In genomic region chr14:59482120-59482434, GRCh38 we compare ENCODE assay signal across 10 cellular contexts. TPM values are rescaled to one million over a fixed set of nuclear protein-coding genes. Genes with fewer than 3 reads are reported as not detected.
A peak's percentile ranks its signal among the peaks of the same experiment; 100 is the strongest.
DNase-seq lines count a peak whose midpoint lies in the region; ATAC-seq and TF ChIP-seq lines count a peak whose summit lies in the region.
"Had no signal": no experiment of that assay in that cellular context is flagged by ENCODE, and none has a peak within 500 bp of the region (broad histone marks: within the 10 kb centered on the region; RNA-seq: fewer than 3 reads in every experiment).

No MANE protein-coding gene starts in this region.

- no peaks in the 10 kb centered on the region for H3K9me3 ChIP-seq in stomach smooth muscle (ENCODE audit: control insufficient read depth in 2 of 2, low read length in 2 of 2)
- H3K9me3 ChIP-seq: prostate gland had no signal

- peaks cover 25% of the 10 kb centered on the region for H3K4me1 ChIP-seq in stomach smooth muscle (ENCODE audit: control insufficient read depth, insufficient read depth, low read length)
- H3K4me1 ChIP-seq: prostate gland had no signal

- POLR2A ChIA-PET in activated CD4-positive, alpha-beta T cell treated with anti-CD3 and anti-CD28 coated beads for 36 hours (lab: Charles Lee) = interaction anchor here (0.5 kb wide), 1 partner anchor 294 kb away, joined by 3 read pairs; no protein-coding TSS in a partner anchor
- POLR2A ChIA-PET in activated B cell treated with CpG ODN at 0.5 μM for 24 hours (lab: Charles Lee) = no interaction called here

- no peak overlapping the region for H3K27ac Mint-ChIP-seq in activated CD4-positive, alpha-beta T cell treated with anti-CD3 and anti-CD28 coated beads for 36 hours
- H3K27ac Mint-ChIP-seq in activated B cell treated with CpG ODN at 0.5 μM for 24 hours = peak overlapping the region; percentile 7

- CTCF ChIA-PET in activated CD4-positive, alpha-beta T cell treated with anti-CD3 and anti-CD28 coated beads for 36 hours (lab: Charles Lee) = no interaction called here
- CTCF ChIA-PET in activated B cell treated with CpG ODN at 0.5 μM for 24 hours (lab: Charles Lee) = interaction anchor here (1.5 kb wide), 1 partner anchor 95 kb away, joined by 4 read pairs; the partner anchor contains the start of gene CCDC175

- intact Hi-C loops in activated CD4-positive, alpha-beta T cell treated with anti-CD3 and anti-CD28 coated beads for 36 hours (cut with DNase I, micrococcal nuclease) = loop anchor here (5.0 kb wide), 2 partner anchors 610 to 1055 kb away; partner anchors contain the start of genes KIAA0586 (in 1 of the 2), PCNX4 (in 1 of the 2) and TIMM9 (in 1 of the 2)
- intact Hi-C loops in activated B cell treated with CpG ODN at 0.5 μM for 24 hours (cut with micrococcal nuclease) = loop anchor here (5.0 to 10.0 kb wide), 6 partner anchors 483 to 1273 kb away; partner anchors contain the start of genes DACT1, DHRS7 and PSMA3

- peaks cover 51% of the 10 kb centered on the region for H3K4me1 Mint-ChIP-seq in activated CD4-positive, alpha-beta T cell treated with anti-CD3 and anti-CD28 coated beads for 36 hours
- peaks cover 50% of the 10 kb centered on the region for H3K4me1 Mint-ChIP-seq in activated B cell treated with CpG ODN at 0.5 μM for 24 hours

- H3K36me3 Mint-ChIP-seq in activated CD4-positive, alpha-beta T cell treated with anti-CD3 and anti-CD28 coated beads for 36 hours (ENCODE audit: low read depth) = peaks cover 22% of the 10 kb centered on the region
- H3K36me3 Mint-ChIP-seq in activated B cell treated with CpG ODN at 0.5 μM for 24 hours (ENCODE audit: low read depth) = peaks cover 11% of the 10 kb centered on the region

- H3K9me3 Mint-ChIP-seq in activated CD4-positive, alpha-beta T cell treated with anti-CD3 and anti-CD28 coated beads for 36 hours (ENCODE audit: low read depth) = no peaks in the 10 kb centered on the region
- no peaks in the 10 kb centered on the region for H3K9me3 Mint-ChIP-seq in activated B cell treated with CpG ODN at 0.5 μM for 24 hours

- H3K36me3 ChIP-seq in stomach smooth muscle (ENCODE audit: control insufficient read depth in 2 of 2, insufficient read depth in 2 of 2, low read length in 2 of 2) = peaks cover 2 to 3% of the 10 kb centered on the region in 2 donors
- H3K36me3 ChIP-seq: prostate gland had no signal

- H3K27ac ChIP-seq in stomach smooth muscle (ENCODE audit: low read length) = peak overlapping the region; percentile 76

- DNase-seq in activated CD4-positive, alpha-beta T cell treated with anti-CD3 and anti-CD28 coated beads for 36 hours = no peak
- DNase-seq in activated CD4-positive, alpha-beta T cell treated with anti-CD3 and anti-CD28 coated beads, Interleukin-2, amount 50 U/mL, for 4 hours = no peak
- no peak for DNase-seq in activated B cell treated with CpG ODN at 0.5 μM for 24 hours
- DNase-seq in fibroblast of the aortic adventitia (ENCODE audit: low read depth) = no peak
- no peak for DNase-seq in OCI-M2 (lab: John Stamatoyannopoulos, UW; ENCODE audit: unreplicated experiment)
- DNase-seq in SK-N-DZ (ENCODE audit: low spot score) = no peak
- DNase-seq: activated gamma-delta T cell treated with Interleukin-2 at 50 U/mL for 16 hours had no signal

- TF ChIP-seq CTCF in activated B cell treated with CpG ODN at 0.5 μM for 24 hours (IDR thresholded peaks at IDR 0.05) (no peak), fibroblast of the aortic adventitia (IDR thresholded peaks at IDR 0.05; ENCODE audit: insufficient read depth, low read length) (no peak)

- H3K27me3 ChIP-seq in stomach smooth muscle (ENCODE audit: control insufficient read depth in 1 of 2, insufficient read depth in 2 of 2, low read length in 2 of 2) = no peaks in the 10 kb centered on the region

- peak overlapping the region; percentile 82 to 88 for H3K9ac ChIP-seq in stomach smooth muscle (ENCODE audit: low read length in 2 of 2)

- ATAC-seq in activated CD4-positive, alpha-beta T cell treated with anti-CD3 and anti-CD28 coated beads for 36 hours = no peak
- ATAC-seq in activated B cell treated with CpG ODN at 0.5 μM for 24 hours (ENCODE audit: low read depth) (no peak), GM18520 (IDR thresholded peaks at IDR 0.05; ENCODE audit: unreplicated experiment) (no peak)

- H3K4me3 ChIP-seq in fibroblast of the aortic adventitia (ENCODE audit: low read depth, low read length) (peak overlapping the region; percentile 95), stomach smooth muscle (ENCODE audit: low read length in 2 of 2) (peak overlapping the region; percentile 94 to 95)

- H3K4me3 Mint-ChIP-seq in activated CD4-positive, alpha-beta T cell treated with anti-CD3 and anti-CD28 coated beads for 36 hours = peak overlapping the region; percentile 92
- peak overlapping the region; percentile 98 for H3K4me3 Mint-ChIP-seq in activated B cell treated with CpG ODN at 0.5 μM for 24 hours

- no peaks in the 10 kb centered on the region for H3K27me3 Mint-ChIP-seq in activated CD4-positive, alpha-beta T cell treated with anti-CD3 and anti-CD28 coated beads for 36 hours
- H3K27me3 Mint-ChIP-seq in activated B cell treated with CpG ODN at 0.5 μM for 24 hours = no peaks in the 10 kb centered on the region

RNA-seq across cellular contexts. Expression of gene L3HYPDH, which starts 2.1 kb away (rescaled TPM):
- total RNA-seq in activated CD4-positive, alpha-beta T cell treated with anti-CD3 and anti-CD28 coated beads for 36 hours = 10 to 100 TPM in 1 of 2 experiments, 1 to 10 TPM in 1; 9.3 to 11.8 TPM
- total RNA-seq in activated B cell treated with CpG ODN at 0.5 μM for 24 hours = 22.1 and 30.2 TPM in 2 replicates
- 16.7 and 28.7 TPM in 2 replicates for total RNA-seq in fibroblast of the aortic adventitia (ENCODE audit: low replicate concordance)
- polyA plus RNA-seq in SK-N-DZ (2014; cell fraction: cytosol; rRNA removed) = 10.6 and 19.5 TPM in 2 replicates
- 92.9 and 96.1 TPM in 2 replicates for polyA plus RNA-seq in SK-N-DZ (2014; cell fraction: nucleus; rRNA removed)

RNA-seq across cellular contexts. Expression of gene JKAMP, which starts 2.2 kb away (rescaled TPM):
- 10 to 100 TPM; 18.0 to 20.2 TPM for total RNA-seq in activated CD4-positive, alpha-beta T cell treated with anti-CD3 and anti-CD28 coated beads for 36 hours
- total RNA-seq in activated B cell treated with CpG ODN at 0.5 μM for 24 hours (18.1 and 28.8 TPM in 2 replicates), fibroblast of the aortic adventitia (ENCODE audit: low replicate concordance) (58.8 and 105 TPM in 2 replicates)
- polyA plus RNA-seq in SK-N-DZ (2014; cell fraction: cytosol; rRNA removed) = 80.7 and 91.4 TPM in 2 replicates
- polyA plus RNA-seq in SK-N-DZ (2014; cell fraction: nucleus; rRNA removed) = 76.9 and 96.0 TPM in 2 replicates

RNA-seq across cellular contexts. Expression of gene GPR135, which starts 16.9 kb away (rescaled TPM):
- total RNA-seq in activated CD4-positive, alpha-beta T cell treated with anti-CD3 and anti-CD28 coated beads for 36 hours = 1 to 10 TPM in 1 of 2 experiments, under 1 TPM in 1; 0.98 to 1.1 TPM
- total RNA-seq in activated B cell treated with CpG ODN at 0.5 μM for 24 hours = 1.3 and 1.5 TPM in 2 replicates
- 1.7 and 4.3 TPM in 2 replicates for total RNA-seq in fibroblast of the aortic adventitia (ENCODE audit: low replicate concordance)
- 0.79 and 3.0 TPM in 2 replicates for polyA plus RNA-seq in SK-N-DZ (2014; cell fraction: cytosol; rRNA removed)
- polyA plus RNA-seq in SK-N-DZ (2014; cell fraction: nucleus; rRNA removed) = 4.4 and 4.7 TPM in 2 replicates
